Comparison of ENCODE assay signal across 9 cellular contexts in genomic region chr10:97336942-97337719, GRCh38. TPM values are rescaled to one million over a fixed set of nuclear protein-coding genes. Genes with fewer than 3 reads are reported as not detected.
DNase-seq lines count a peak whose midpoint lies in the region; ATAC-seq lines count a peak whose summit lies in the region.
"Had no signal": no experiment of that assay in that cellular context is flagged by ENCODE, and none has a peak within 500 bp of the region (broad histone marks: within the 10 kb centered on the region; RNA-seq: fewer than 3 reads in every experiment).

No MANE protein-coding gene starts in this region.

- peaks cover 19 to 24% (median 22%) of the 10 kb centered on the region in 11 experiments; a peak in 19 of 22 replicates for H4K20me1 ChIP-seq in BLaER1 treated with 17β-estradiol and CSF1 and Interleukin-3, amounts not matched to agents 10 nM and 100 nM
- peaks cover 8% of the 10 kb centered on the region; the same call in 1 of the 2 replicates for H4K20me1 ChIP-seq in Karpas-422 (ENCODE audit: insufficient read depth, low read depth, low read length)

- H3K4me1 Mint-ChIP-seq in activated CD8-positive, alpha-beta T cell treated with anti-CD3 and anti-CD28 coated beads, Interleukin-2, amount 10 ng/mL, durations not matched to agents 7 days and 5 days (ENCODE audit: low read depth): peaks cover 19% of the 10 kb centered on the region

- no peaks in the 10 kb centered on the region for H3K9me3 Mint-ChIP-seq in activated CD8-positive, alpha-beta T cell treated with anti-CD3 and anti-CD28 coated beads, Interleukin-2, amount 10 ng/mL, durations not matched to agents 7 days and 5 days (ENCODE audit: insufficient read depth)

- POLR2A ChIA-PET in activated CD8-positive, alpha-beta T cell treated with anti-CD3 and anti-CD28 coated beads, Interleukin-2, amount 10 ng/mL, durations not matched to agents 7 days and 5 days (lab: Charles Lee): no interaction called here

- H3K36me3 Mint-ChIP-seq in activated CD8-positive, alpha-beta T cell treated with anti-CD3 and anti-CD28 coated beads, Interleukin-2, amount 10 ng/mL, durations not matched to agents 7 days and 5 days (ENCODE audit: low read depth): peaks cover 14% of the 10 kb centered on the region

- H3K4me2 ChIP-seq in BLaER1 treated with 17β-estradiol and CSF1 and Interleukin-3, amounts not matched to agents 10 nM and 100 nM: peak overlapping the region; percentile 6 to 99 (median 63); a peak in 21 of 22 replicates
- H3K4me2 ChIP-seq in Karpas-422 (ENCODE audit: low read depth, low read length, poor library complexity, severe bottlenecking): peak overlapping the region; percentile 35
- H3K4me2 ChIP-seq: KMS-11 had no signal

- H3K4me1 ChIP-seq in BLaER1 treated with 17β-estradiol and CSF1 and Interleukin-3, amounts not matched to agents 10 nM and 100 nM: peaks cover 29 to 40% (median 32%) of the 10 kb centered on the region in 10 experiments
- H3K4me1 ChIP-seq in Karpas-422 (ENCODE audit: low read length) (peaks cover 31% of the 10 kb centered on the region), mucosa of rectum (ENCODE audit: control insufficient read depth in 2 of 2, insufficient read depth in 2 of 2, low read length in 2 of 2) (peaks cover 16 to 24% of the 10 kb centered on the region in 2 donors)

- no peak for ATAC-seq in activated CD8-positive, alpha-beta T cell treated with anti-CD3 and anti-CD28 coated beads, Interleukin-2, amount 10 ng/mL, durations not matched to agents 7 days and 5 days

- peak overlapping the region in 2 of 11 experiments; percentile 17 to 42; a peak in 2 of 22 replicates for H3K27ac ChIP-seq in BLaER1 treated with 17β-estradiol and CSF1 and Interleukin-3, amounts not matched to agents 10 nM and 100 nM
- H3K27ac ChIP-seq in Karpas-422 (ENCODE audit: low read length): no peak overlapping the region
- H3K27ac ChIP-seq in caudate nucleus (ENCODE audit: low read depth, low read length): peak overlapping the region; percentile 40
- peak overlapping the region; percentile 53 to 66 for H3K27ac ChIP-seq in mucosa of rectum (ENCODE audit: low read depth in 2 of 2, low read length in 2 of 2)
- H3K27ac ChIP-seq: KMS-11 had no signal

- no peak for DNase-seq in Karpas-422
- DNase-seq in caudate nucleus (lab: John Stamatoyannopoulos, UW): peak in 1 of 61 donors; percentile 16
- no peak for DNase-seq in midbrain (lab: John Stamatoyannopoulos, UW)
- DNase-seq in activated CD8-positive, alpha-beta T cell treated with anti-CD3 and anti-CD28 coated beads, Interleukin-2, amount 10 ng/mL, durations not matched to agents 7 days and 5 days: no peak
- DNase-seq in H4 (ENCODE audit: low spot score): no peak
- no peak for DNase-seq in HuH-7.5 (ENCODE audit: low spot score)

- no peak overlapping the region for H3K27ac Mint-ChIP-seq in activated CD8-positive, alpha-beta T cell treated with anti-CD3 and anti-CD28 coated beads, Interleukin-2, amount 10 ng/mL, durations not matched to agents 7 days and 5 days

- no peak overlapping the region for H2AFZ ChIP-seq in Karpas-422 (ENCODE audit: low read length)

- CTCF ChIA-PET in activated CD8-positive, alpha-beta T cell treated with anti-CD3 and anti-CD28 coated beads, Interleukin-2, amount 10 ng/mL, durations not matched to agents 7 days and 5 days (lab: Charles Lee): no interaction called here

- peaks cover 0 to 17% (median 14%) of the 10 kb centered on the region in 11 experiments; a peak in 17 of 22 replicates for H3K36me3 ChIP-seq in BLaER1 treated with 17β-estradiol and CSF1 and Interleukin-3, amounts not matched to agents 10 nM and 100 nM
- no peaks in the 10 kb centered on the region for H3K36me3 ChIP-seq in Karpas-422 (ENCODE audit: insufficient read depth, low read length)
- no peaks in the 10 kb centered on the region for H3K36me3 ChIP-seq in mucosa of rectum (ENCODE audit: control insufficient read depth in 2 of 2, insufficient read depth in 2 of 2, low read length in 2 of 2)

- H3K9me3 ChIP-seq in BLaER1 treated with 17β-estradiol and CSF1 and Interleukin-3, amounts not matched to agents 10 nM and 100 nM (replicated peaks in 1 of 11): peaks cover 0 to 10% (median 0%) of the 10 kb centered on the region in 11 experiments; a peak in 2 of 22 replicates
- no peaks in the 10 kb centered on the region for H3K9me3 ChIP-seq in Karpas-422 (ENCODE audit: low read length)
- H3K9me3 ChIP-seq in mucosa of rectum (ENCODE audit: control insufficient read depth in 2 of 2, low read length in 2 of 2): no peaks in the 10 kb centered on the region

- H3K27me3 ChIP-seq in BLaER1 treated with 17β-estradiol and CSF1 and Interleukin-3, amounts not matched to agents 10 nM and 100 nM: no peaks in the 10 kb centered on the region
- H3K27me3 ChIP-seq in Karpas-422 (ENCODE audit: low read length) (no peaks in the 10 kb centered on the region), mucosa of rectum (ENCODE audit: control insufficient read depth in 2 of 2, insufficient read depth in 2 of 2, low read length in 2 of 2) (no peaks in the 10 kb centered on the region)

- H3K79me2 ChIP-seq in Karpas-422 (ENCODE audit: low read length): peaks cover 16% of the 10 kb centered on the region

- no peak overlapping the region for H3K4me3 ChIP-seq in BLaER1 treated with 17β-estradiol and CSF1 and Interleukin-3, amounts not matched to agents 10 nM and 100 nM
- H3K4me3 ChIP-seq in Karpas-422 (ENCODE audit: low read length) (no peak overlapping the region), mucosa of rectum (ENCODE audit: low read length in 2 of 2) (no peak overlapping the region)

- no peaks in the 10 kb centered on the region for H3K9me2 ChIP-seq in Karpas-422 (replicated peaks; ENCODE audit: insufficient read depth, low read length)

- H3K27me3 Mint-ChIP-seq in activated CD8-positive, alpha-beta T cell treated with anti-CD3 and anti-CD28 coated beads, Interleukin-2, amount 10 ng/mL, durations not matched to agents 7 days and 5 days (ENCODE audit: low read depth): peaks cover 33% of the 10 kb centered on the region

- H3K4me3 Mint-ChIP-seq in activated CD8-positive, alpha-beta T cell treated with anti-CD3 and anti-CD28 coated beads, Interleukin-2, amount 10 ng/mL, durations not matched to agents 7 days and 5 days: no peak overlapping the region

- peak overlapping the region in 5 of 11 experiments; percentile 5 to 37 (median 13); a peak in 2 of 22 replicates for H3K9ac ChIP-seq in BLaER1 treated with 17β-estradiol and CSF1 and Interleukin-3, amounts not matched to agents 10 nM and 100 nM
- no peak overlapping the region for H3K9ac ChIP-seq in Karpas-422 (ENCODE audit: low read length)
- peak overlapping the region in 1 of 2 donors; percentile 23 for H3K9ac ChIP-seq in mucosa of rectum (ENCODE audit: low read depth in 1 of 2, low read length in 2 of 2)
- H3K9ac ChIP-seq: KMS-11 had no signal

RNA-seq across cellular contexts. Expression of gene FRAT2, which starts 2.6 kb away (rescaled TPM):
- 8.3 and 12.0 TPM in 2 replicates for total RNA-seq in Karpas-422 (2014; rRNA removed; shearing (Covaris generic); ENCODE audit: low replicate concordance)
- total RNA-seq in activated CD8-positive, alpha-beta T cell treated with anti-CD3 and anti-CD28 coated beads, Interleukin-2, amount 10 ng/mL, durations not matched to agents 7 days and 5 days: 10 to 100 TPM; 10.0 to 10.4 TPM
- total RNA-seq in H4 (2014; rRNA removed; shearing (Covaris generic)): 6.2 and 11.0 TPM in 2 replicates

RNA-seq across cellular contexts. Expression of gene FRAT1, which starts 18.1 kb away (rescaled TPM):
- 2.5 and 3.6 TPM in 2 replicates for total RNA-seq in Karpas-422 (2014; rRNA removed; shearing (Covaris generic); ENCODE audit: low replicate concordance)
- total RNA-seq in activated CD8-positive, alpha-beta T cell treated with anti-CD3 and anti-CD28 coated beads, Interleukin-2, amount 10 ng/mL, durations not matched to agents 7 days and 5 days: 1 to 10 TPM; 4.2 to 4.4 TPM
- 0.89 and 1.6 TPM in 2 replicates for total RNA-seq in H4 (2014; rRNA removed; shearing (Covaris generic))

RNA-seq across cellular contexts. Expression of gene ARHGAP19, which starts 44.7 kb away (rescaled TPM):
- 10.4 and 11.4 TPM in 2 replicates for total RNA-seq in Karpas-422 (2014; rRNA removed; shearing (Covaris generic); ENCODE audit: low replicate concordance)
- 10 to 100 TPM; 42.6 to 51.2 TPM for total RNA-seq in activated CD8-positive, alpha-beta T cell treated with anti-CD3 and anti-CD28 coated beads, Interleukin-2, amount 10 ng/mL, durations not matched to agents 7 days and 5 days
- total RNA-seq in H4 (2014; rRNA removed; shearing (Covaris generic)): 9.5 and 10.6 TPM in 2 replicates
